11 cellular contexts compared by ENCODE assay signal in genomic region chr3:106183762-106184391, GRCh38.
DNase-seq lines count a peak whose midpoint lies in the region; ATAC-seq, FAIRE-seq and TF ChIP-seq lines count a peak whose summit lies in the region.
"Had no signal": no experiment of that assay in that cellular context is flagged by ENCODE, and none has a peak within 500 bp of the region (broad histone marks: within the 10 kb centered on the region; RNA-seq: fewer than 3 reads in every experiment).

No MANE protein-coding gene starts in this region.

- H3K27me3 ChIP-seq in bronchial epithelial cell (ENCODE audit: control insufficient read depth, insufficient read depth, low read length) (no peaks in the 10 kb centered on the region), subcutaneous abdominal adipose tissue (ENCODE audit: control insufficient read depth in 5 of 5, insufficient read depth in 4 of 5, low read length in 5 of 5) (no peaks in the 10 kb centered on the region)

- peak; percentile 83 for FAIRE-seq in bronchial epithelial cell (lab: Jason Lieb, UNC)
- FAIRE-seq: K562 had no signal

- peaks cover 3% of the 10 kb centered on the region in 2 donors for H3K9me3 Mint-ChIP-seq in activated naive CD4-positive, alpha-beta T cell treated with anti-CD3 and anti-CD28 coated beads, Interleukin-2, amount 50 U/mL, for 72 hours

- peaks cover 0 to 25% (median 13%) of the 10 kb centered on the region in 5 donors for H3K4me1 ChIP-seq in subcutaneous abdominal adipose tissue (ENCODE audit: control insufficient read depth in 5 of 5, insufficient read depth in 5 of 5, low read length in 5 of 5)

- TF ChIP-seq CTCF in bronchial epithelial cell (IDR thresholded peaks at IDR 0.05; ENCODE audit: insufficient read depth, low read length, severe bottlenecking) = no peak

- H3K36me3 ChIP-seq in bronchial epithelial cell (ENCODE audit: control insufficient read depth, insufficient read depth, low read length) = no peaks in the 10 kb centered on the region
- H3K36me3 ChIP-seq in subcutaneous abdominal adipose tissue (ENCODE audit: control insufficient read depth in 5 of 5, insufficient read depth in 5 of 5, low read length in 5 of 5) = no peaks in the 10 kb centered on the region

- H3K27ac ChIP-seq in subcutaneous abdominal adipose tissue (ENCODE audit: low read depth, low read length) = peak overlapping the region; percentile 31

- peak; percentile 45 to 75 for ATAC-seq in activated naive CD4-positive, alpha-beta T cell treated with anti-CD3 and anti-CD28 coated beads, Interleukin-2, amount 50 U/mL, for 72 hours
- no peak for ATAC-seq in HG03354 (IDR thresholded peaks at IDR 0.05; ENCODE audit: poor library complexity, severe bottlenecking, unreplicated experiment)
- ATAC-seq: K562 had no signal

- no peak for DNase-seq in activated naive CD4-positive, alpha-beta T cell treated with anti-CD3 and anti-CD28 coated beads, Interleukin-2, amount 50 U/mL, for 72 hours (ENCODE audit: low spot score in 2 of 2)
- DNase-seq in activated naive CD4-positive, alpha-beta T cell treated with Interleukin-2 at 50 U/mL for 16 hours = no peak
- peak; percentile 16 for DNase-seq in HS-5 (ENCODE audit: low read depth)
- peak; percentile 95 for DNase-seq in bronchial epithelial cell (ENCODE audit: low read depth)
- DNase-seq in SIG-M5 treated with dmso at 0.1 percent for 504 hours (lab: John Stamatoyannopoulos, UW; ENCODE audit: unreplicated experiment) = no peak
- no peak for DNase-seq in NCI-H2107 treated with DMSO at 0.1 percent for 48 hours (lab: John Stamatoyannopoulos, UW; ENCODE audit: unreplicated experiment)
- DNase-seq: DMS53, left cardiac atrium had no signal

- H3K36me3 Mint-ChIP-seq in activated naive CD4-positive, alpha-beta T cell treated with anti-CD3 and anti-CD28 coated beads, Interleukin-2, amount 50 U/mL, for 72 hours = peaks cover 4% of the 10 kb centered on the region in 2 donors

- no peak overlapping the region for H3K27ac Mint-ChIP-seq in activated naive CD4-positive, alpha-beta T cell treated with anti-CD3 and anti-CD28 coated beads, Interleukin-2, amount 50 U/mL, for 72 hours

- H3K9ac ChIP-seq in subcutaneous abdominal adipose tissue (ENCODE audit: low read length in 5 of 5) = no peak overlapping the region

- no peaks in the 10 kb centered on the region for H3K9me3 ChIP-seq in subcutaneous abdominal adipose tissue (ENCODE audit: control insufficient read depth in 5 of 5, low read length in 5 of 5)

- H3K4me3 ChIP-seq in bronchial epithelial cell (ENCODE audit: low read depth, low read length) (no peak overlapping the region), subcutaneous abdominal adipose tissue (ENCODE audit: low read depth in 1 of 5, low read length in 5 of 5) (no peak overlapping the region)
- H3K4me3 ChIP-seq: K562 had no signal

Comparison
In these comparisons a context has a peak if more than half of its experiments do, and no peak if none do; other contexts are left out.
1. DNase-seq: peak in HS-5 (single experiment) and bronchial epithelial cell (single experiment); none in activated naive CD4-positive, alpha-beta T cell treated with anti-CD3 and anti-CD28 coated beads, Interleukin-2, amount 50 U/mL, for 72 hours (0 of 2), activated naive CD4-positive, alpha-beta T cell treated with Interleukin-2 at 50 U/mL for 16 hours (single experiment), SIG-M5 treated with dmso at 0.1 percent for 504 hours (single experiment) and NCI-H2107 treated with DMSO at 0.1 percent for 48 hours (single experiment).